ENCODE assay signal across 1 cellular context in the genomic region with DNA sequence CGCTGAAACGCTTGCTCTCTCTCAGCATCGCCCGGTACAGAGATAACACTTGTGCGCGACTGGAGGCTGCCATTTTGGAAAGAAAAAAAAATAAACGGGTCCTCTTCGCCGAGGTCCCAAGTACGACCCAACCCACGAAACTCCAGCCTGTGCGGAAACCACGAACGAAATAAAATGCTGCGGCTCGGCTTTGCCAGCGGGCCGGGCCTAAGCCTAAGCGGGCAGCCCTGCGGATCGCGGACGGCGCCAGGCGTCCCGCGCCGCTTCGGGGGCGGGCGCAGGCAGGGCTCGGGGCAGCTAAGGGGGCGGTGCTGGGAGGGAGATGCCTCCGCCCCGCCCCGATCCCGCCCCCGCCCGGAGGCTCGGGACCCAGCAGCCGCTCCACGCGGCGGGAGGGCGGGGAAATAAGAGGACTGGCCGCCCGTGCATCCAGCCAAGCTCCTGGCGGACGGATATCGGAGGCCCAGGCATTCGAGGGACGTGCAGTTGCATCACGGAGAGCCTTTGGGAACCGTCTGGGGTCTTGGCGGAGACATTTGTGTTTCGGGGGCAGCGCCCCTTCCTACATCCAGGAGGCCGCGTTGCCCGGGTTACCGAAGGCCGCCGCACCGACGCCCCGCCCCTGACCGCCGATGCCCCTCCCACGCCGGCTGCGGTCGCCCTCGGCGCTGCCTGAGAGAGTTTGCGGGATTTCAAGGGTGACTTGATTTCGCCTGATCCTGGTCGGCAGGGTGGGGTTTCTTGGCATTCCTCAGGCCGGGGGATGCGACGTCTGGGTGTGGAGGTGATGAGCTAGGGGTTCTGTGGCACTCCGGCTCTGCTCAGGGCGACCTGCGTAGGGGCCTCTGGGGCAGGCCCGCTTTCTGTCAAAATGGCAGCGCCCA.
TF ChIP-seq lines count a peak whose summit lies in the region.

A gene (plus strand): TSS at position 853 of the 884 bp plus-strand sequence.
A gene (minus strand): TSS at position 290 of the 884 bp plus-strand sequence. CDS start 217 bp downstream, at position 73.

TF ChIP-seq in HepG2, 621 proteins besides CTCF, POLR2A, EP300 and RAD21 (continued from another document):
- TF ChIP-seq, protein P1, sequence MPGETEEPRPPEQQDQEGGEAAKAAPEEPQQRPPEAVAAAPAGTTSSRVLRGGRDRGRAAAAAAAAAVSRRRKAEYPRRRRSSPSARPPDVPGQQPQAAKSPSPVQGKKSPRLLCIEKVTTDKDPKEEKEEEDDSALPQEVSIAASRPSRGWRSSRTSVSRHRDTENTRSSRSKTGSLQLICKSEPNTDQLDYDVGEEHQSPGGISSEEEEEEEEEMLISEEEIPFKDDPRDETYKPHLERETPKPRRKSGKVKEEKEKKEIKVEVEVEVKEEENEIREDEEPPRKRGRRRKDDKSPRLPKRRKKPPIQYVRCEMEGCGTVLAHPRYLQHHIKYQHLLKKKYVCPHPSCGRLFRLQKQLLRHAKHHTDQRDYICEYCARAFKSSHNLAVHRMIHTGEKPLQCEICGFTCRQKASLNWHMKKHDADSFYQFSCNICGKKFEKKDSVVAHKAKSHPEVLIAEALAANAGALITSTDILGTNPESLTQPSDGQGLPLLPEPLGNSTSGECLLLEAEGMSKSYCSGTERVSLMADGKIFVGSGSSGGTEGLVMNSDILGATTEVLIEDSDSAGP (CRISPR knock-in tag; IDR thresholded peaks at IDR 0.05; ENCODE audit: borderline replicate concordance), result peak; percentile 30; the same call in 1 of the 2 replicates
- TF ChIP-seq RORA (CRISPR knock-in tag; IDR thresholded peaks at IDR 0.05), result no peak
- TF ChIP-seq, protein P2, sequence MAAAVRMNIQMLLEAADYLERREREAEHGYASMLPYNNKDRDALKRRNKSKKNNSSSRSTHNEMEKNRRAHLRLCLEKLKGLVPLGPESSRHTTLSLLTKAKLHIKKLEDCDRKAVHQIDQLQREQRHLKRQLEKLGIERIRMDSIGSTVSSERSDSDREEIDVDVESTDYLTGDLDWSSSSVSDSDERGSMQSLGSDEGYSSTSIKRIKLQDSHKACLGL (CRISPR knock-in tag; IDR thresholded peaks at IDR 0.05), result peak; percentile 93; the same call in 1 of the 2 replicates
- no peak for TF ChIP-seq TP53 (CRISPR knock-in tag; conservative IDR thresholded peaks at IDR 0.05)
- no peak; the same call in 1 of the 2 replicates for TF ChIP-seq ZBTB38 (CRISPR knock-in tag; IDR thresholded peaks at IDR 0.05)
- TF ChIP-seq HNRNPUL1 (IDR thresholded peaks at IDR 0.05; ENCODE audit: low read depth, low read length), result no peak
TF ChIP-seq in HepG2: peak in this region for 274.
